ENCODE assay signal across 24 cellular contexts in genomic region chr13:30053904-30054303, GRCh38.
"Had no signal": no experiment of that assay in that cellular context is flagged by ENCODE, and none has a peak within 500 bp of the region (broad histone marks: within the 10 kb centered on the region; RNA-seq: fewer than 3 reads in every experiment).

No MANE protein-coding gene starts in this region.

- H3K27me3 ChIP-seq: breast epithelium, gastrocnemius medialis, ovary, stomach, vagina had no signal

- DNase-seq: activated CD4-positive, alpha-beta T cell treated with anti-CD3 and anti-CD28 coated beads for 1 hour; activated CD4-positive, alpha-beta T cell treated with anti-CD3 and anti-CD28 coated beads, Interleukin-2, amount 50 U/mL, for 4 hours; activated effector memory CD4-positive, alpha-beta T cell treated with anti-CD3 and anti-CD28 coated beads, Interleukin-2, amount 50 U/mL, for 16 hours; activated T-cell treated with anti-CD3 and anti-CD28 coated beads, Interleukin-2, amount 50 U/mL, for 72 hours; gastrocnemius medialis; head of caudate nucleus; islet precursor cell; ovary; psoas muscle; right cardiac atrium; small intestine; stimulated activated CD4-positive, alpha-beta T cell treated with anti-CD3 and anti-CD28 coated beads, Interleukin-4, amount 100 ng/mL, for 24 hours; stomach; T-helper 17 cell; trophoblast cell had no signal

- H3K9me3 ChIP-seq: gastrocnemius medialis, ovary, psoas muscle, vagina had no signal

- H3K4me3 ChIP-seq: breast epithelium, coronary artery, gastrocnemius medialis, lung, ovary, psoas muscle, stomach, vagina had no signal

- H3K36me3 Mint-ChIP-seq: activated naive CD4-positive, alpha-beta T cell treated with anti-CD3 and anti-CD28 coated beads, Interleukin-2, amount 50 U/mL, for 24 hours; mesothelial cell of epicardium; stimulated activated effector memory CD8-positive, alpha-beta T cell treated with anti-CD3 and anti-CD28 coated beads, Interleukin-12 subunit alpha, Interleukin-12 subunit beta, amount 100 ng/mL, for 72 hours had no signal

- ATAC-seq: activated T-cell treated with anti-CD3 and anti-CD28 coated beads, Interleukin-2, amount 50 U/mL, for 72 hours; gastrocnemius medialis; left lobe of liver; psoas muscle; right cardiac atrium; stimulated activated effector memory CD8-positive, alpha-beta T cell treated with anti-CD3 and anti-CD28 coated beads, Interleukin-12 subunit alpha, Interleukin-12 subunit beta, amount 100 ng/mL, for 72 hours; T-helper 17 cell had no signal

- H3K9me3 Mint-ChIP-seq: activated naive CD4-positive, alpha-beta T cell treated with anti-CD3 and anti-CD28 coated beads, Interleukin-2, amount 50 U/mL, for 24 hours; stimulated activated effector memory CD8-positive, alpha-beta T cell treated with anti-CD3 and anti-CD28 coated beads, Interleukin-12 subunit alpha, Interleukin-12 subunit beta, amount 100 ng/mL, for 72 hours had no signal

- H3K27ac Mint-ChIP-seq: activated naive CD4-positive, alpha-beta T cell treated with anti-CD3 and anti-CD28 coated beads, Interleukin-2, amount 50 U/mL, for 24 hours; activated T-cell treated with anti-CD3 and anti-CD28 coated beads, Interleukin-2, amount 50 U/mL, for 72 hours; mesothelial cell of epicardium; stimulated activated effector memory CD8-positive, alpha-beta T cell treated with anti-CD3 and anti-CD28 coated beads, Interleukin-12 subunit alpha, Interleukin-12 subunit beta, amount 100 ng/mL, for 72 hours; T-helper 17 cell had no signal

- H3K4me1 ChIP-seq: breast epithelium, gastrocnemius medialis, psoas muscle, vagina had no signal

- H3K4me3 Mint-ChIP-seq: activated naive CD4-positive, alpha-beta T cell treated with anti-CD3 and anti-CD28 coated beads, Interleukin-2, amount 50 U/mL, for 24 hours; activated T-cell treated with anti-CD3 and anti-CD28 coated beads, Interleukin-2, amount 50 U/mL, for 72 hours; mesothelial cell of epicardium; stimulated activated effector memory CD8-positive, alpha-beta T cell treated with anti-CD3 and anti-CD28 coated beads, Interleukin-12 subunit alpha, Interleukin-12 subunit beta, amount 100 ng/mL, for 72 hours; T-helper 17 cell had no signal

- H3K27ac ChIP-seq: breast epithelium, coronary artery, gastrocnemius medialis, ovary, psoas muscle, stomach, vagina, VCaP had no signal

- H3K36me3 ChIP-seq: breast epithelium, gastrocnemius medialis, ovary, stomach, vagina had no signal
